11 cellular contexts compared by ENCODE assay signal in genomic region chrX:137354851-137355250, GRCh38.
A peak's percentile ranks its signal among the peaks of the same experiment; 100 is the strongest.
DNase-seq lines count a peak whose midpoint lies in the region; ATAC-seq and TF ChIP-seq lines count a peak whose summit lies in the region.
"Had no signal": no experiment of that assay in that cellular context is flagged by ENCODE, and none has a peak within 500 bp of the region (broad histone marks: within the 10 kb centered on the region; RNA-seq: fewer than 3 reads in every experiment).

No MANE protein-coding gene starts in this region.

- H3K9me3 ChIP-seq in osteoblast (ENCODE audit: low read depth, low read length), result no peaks in the 10 kb centered on the region

- H4K20me1 ChIP-seq in osteoblast (ENCODE audit: insufficient read depth, low read length), result no peaks in the 10 kb centered on the region

- H3K4me3 ChIP-seq in osteoblast (ENCODE audit: insufficient read depth, low read length), result no peak overlapping the region

- no peak overlapping the region for H3K4me2 ChIP-seq in osteoblast (ENCODE audit: insufficient read depth, low read length)

- H3K27ac ChIP-seq in osteoblast (ENCODE audit: low read depth, low read length), result no peak overlapping the region

- H3K4me1 ChIP-seq in osteoblast (ENCODE audit: insufficient read depth, low read length), result no peaks in the 10 kb centered on the region

- no peaks in the 10 kb centered on the region for H3K27me3 ChIP-seq in osteoblast (ENCODE audit: insufficient read depth, low read length)

- H2AFZ ChIP-seq in osteoblast (ENCODE audit: low read length), result no peak overlapping the region

- TF ChIP-seq CTCF in osteoblast (IDR thresholded peaks at IDR 0.05; ENCODE audit: extremely low read depth, low read depth, low read length), result no peak

- no peaks in the 10 kb centered on the region for H3K36me3 ChIP-seq in osteoblast (ENCODE audit: insufficient read depth, low read length)

- ATAC-seq in GM19023 (IDR thresholded peaks at IDR 0.05; ENCODE audit: unreplicated experiment), result no peak
- ATAC-seq in HG03432 (IDR thresholded peaks at IDR 0.05; ENCODE audit: unreplicated experiment), result no peak

- DNase-seq in COR-L47 (lab: John Stamatoyannopoulos, UW), result peak; percentile 30
- peak; percentile 20 for DNase-seq in DMS153 (lab: John Stamatoyannopoulos, UW)
- peak in 2 of 3 experiments; percentile 68 to 91 for DNase-seq in NCI-H1417 (lab: John Stamatoyannopoulos, UW)
- DNase-seq in NCI-H748 (lab: John Stamatoyannopoulos, UW; ENCODE audit: unreplicated experiment), result peak; percentile 70
- DNase-seq in osteoblast (ENCODE audit: insufficient read length, low spot score, missing footprints), result no peak
- DNase-seq: DMS53, HFFc6, NCI-H1694, NCI-H510A treated with DMSO at 0.1 percent for 48 hours had no signal

- no peaks in the 10 kb centered on the region for H3K79me2 ChIP-seq in osteoblast (ENCODE audit: insufficient read depth, low read length)
